In the genomic region with DNA sequence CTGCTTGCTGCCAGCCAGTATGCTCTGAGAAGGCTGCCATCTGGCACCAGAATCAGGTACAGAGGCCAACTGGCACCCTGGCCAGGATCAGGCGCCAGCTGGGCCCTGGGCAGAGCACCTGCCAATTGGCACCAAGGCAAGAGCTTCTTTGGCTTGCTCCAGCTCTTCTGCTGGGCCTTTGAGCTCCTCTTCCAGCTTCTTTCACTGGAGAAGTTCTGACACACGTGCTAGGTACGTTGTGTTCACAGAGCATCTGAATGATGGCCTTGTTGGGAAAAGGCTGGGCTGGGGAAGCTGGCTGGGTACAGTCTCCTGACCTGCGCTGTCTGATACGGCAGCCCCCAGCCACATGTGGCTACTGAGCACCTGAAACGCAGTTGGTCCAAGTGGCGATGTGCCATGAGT, we compare ENCODE assay signal across 14 cellular contexts. TPM values are rescaled to one million over a fixed set of nuclear protein-coding genes. Genes with fewer than 3 reads are reported as not detected.
A peak's percentile ranks its signal among the peaks of the same experiment; 100 is the strongest.
DNase-seq lines count a peak whose midpoint lies in the region; TF ChIP-seq lines count a peak whose summit lies in the region.
"Had no signal": no experiment of that assay in that cellular context is flagged by ENCODE, and none has a peak within 500 bp of the region (broad histone marks: within the 10 kb centered on the region; RNA-seq: fewer than 3 reads in every experiment).

No MANE protein-coding gene starts in this region.

- H3K9me3 ChIP-seq in Peyer's patch, result no peaks in the 10 kb centered on the region

- peak overlapping the region in 3 of 59 donors; percentile 20 to 82 (median 31) for H3K27ac ChIP-seq in dorsolateral prefrontal cortex
- no peak overlapping the region for H3K27ac ChIP-seq in Peyer's patch

- no peak for TF ChIP-seq POLR2A in Peyer's patch (IDR thresholded peaks at IDR 0.05)

- H3K36me3 ChIP-seq in Peyer's patch, result no peaks in the 10 kb centered on the region

- in situ Hi-C loops in ACHN (cut with HindIII; ENCODE audit: low pct_ligation_motif_present, low pct_unique_long_range_greater_than_20kb, low sequenced_read_pairs), result no loop called here

- DNase-seq in DMS53 (lab: John Stamatoyannopoulos, UW) (peak; percentile 49), DMS53 treated with DMSO at 0.1 percent for 48 hours (lab: John Stamatoyannopoulos, UW; ENCODE audit: unreplicated experiment) (no peak), dorsolateral prefrontal cortex (peak; percentile 45 to 95 (median 76)), middle frontal gyrus (ENCODE audit: extremely low spot score, low spot score) (peak; percentile 36), ureter (ENCODE audit: low spot score) (peak; percentile 80), ACHN (no peak), Peyer's patch (no peak)
- no peak for DNase-seq in central memory CD4-positive, alpha-beta T cell
- DNase-seq: activated naive CD8-positive, alpha-beta T cell treated with anti-CD3 and anti-CD28 coated beads, Interleukin-2, amount 50 U/mL, for 24 hours; HCEC 1CT; Karpas-422; PC-3; SW 1271 had no signal

- H3K4me1 ChIP-seq in Peyer's patch, result no peaks in the 10 kb centered on the region

- peaks cover 0 to 3% (median 0%) of the 10 kb centered on the region in 45 donors for H3K27me3 ChIP-seq in dorsolateral prefrontal cortex
- no peaks in the 10 kb centered on the region for H3K27me3 ChIP-seq in Peyer's patch

- intact Hi-C loops in dorsolateral prefrontal cortex (cut with DNase I), result loop anchor here in 1 of 2 donors (10.0 kb wide), 1 partner anchor 194 kb away; a partner anchor contains a TSS

- TF ChIP-seq CTCF in dorsolateral prefrontal cortex (IDR thresholded peaks at IDR 0.05 in 54 of 56, conservative IDR thresholded peaks at IDR 0.05 in 2 of 56; ENCODE audit: low read depth in 1 of 56, partially characterized antibody in 56 of 56) (peak in 3 of 56 donors; percentile 9 to 38 (median 19)), Peyer's patch (IDR thresholded peaks at IDR 0.05) (no peak)

- H3K4me3 ChIP-seq in dorsolateral prefrontal cortex (no peak overlapping the region), Peyer's patch (no peak overlapping the region)

RNA-seq across cellular contexts. Expression of a gene that starts 31.7 kb away (rescaled TPM):
- total RNA-seq in dorsolateral prefrontal cortex, result 100 to 1,000 TPM in 24 of 120 experiments, 10 to 100 TPM in 94, 1 to 10 TPM in 2; 4.3 to 287 (median 60.3) TPM
- total RNA-seq in ureter, result not detected
- not detected for total RNA-seq in Peyer's patch
- total RNA-seq: A172, PC-3 had no signal

Comparison
In these comparisons a context has a peak if more than half of its experiments do, and no peak if none do; other contexts are left out.
1. DNase-seq: peak in DMS53 (single experiment), dorsolateral prefrontal cortex (10 of 10), middle frontal gyrus (single experiment) and ureter (single experiment); none in DMS53 treated with DMSO at 0.1 percent for 48 hours (single experiment), central memory CD4-positive, alpha-beta T cell (single experiment), ACHN (single experiment) and Peyer's patch (0 of 3).